27 cellular contexts compared by ENCODE assay signal in the genomic region with DNA sequence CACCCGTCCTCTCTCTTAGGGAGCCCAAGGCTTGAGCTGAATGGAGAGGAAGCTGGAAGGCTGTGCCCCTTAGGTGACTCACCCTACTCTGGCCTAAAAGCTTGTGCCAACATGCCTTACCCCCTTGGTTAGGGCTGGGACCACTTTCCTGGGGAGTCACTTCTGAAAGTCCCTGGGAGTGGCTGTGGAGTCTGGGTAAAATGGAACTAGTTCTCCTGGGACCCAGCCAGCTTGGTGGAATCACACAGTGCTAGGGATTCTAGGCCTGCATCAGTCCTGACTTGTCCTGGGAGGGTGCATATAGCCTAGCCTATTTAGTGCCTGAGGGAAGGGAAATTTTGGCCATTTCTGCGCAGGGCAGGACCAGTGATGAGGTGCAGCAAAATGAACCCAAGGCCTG. TPM values are rescaled to one million over a fixed set of nuclear protein-coding genes. Genes with fewer than 3 reads are reported as not detected.
A peak's percentile ranks its signal among the peaks of the same experiment; 100 is the strongest.
DNase-seq lines count a peak whose midpoint lies in the region; ATAC-seq and TF ChIP-seq lines count a peak whose summit lies in the region.
"Had no signal": no experiment of that assay in that cellular context is flagged by ENCODE, and none has a peak within 500 bp of the region (broad histone marks: within the 10 kb centered on the region; RNA-seq: fewer than 3 reads in every experiment).

No MANE protein-coding gene starts in this region.

- H3K9me3 ChIP-seq in PC-9 (ENCODE audit: insufficient read depth, low read depth), result no peaks in the 10 kb centered on the region
- no peaks in the 10 kb centered on the region for H3K9me3 ChIP-seq in esophagus (ENCODE audit: control insufficient read depth in 2 of 2, insufficient read depth in 1 of 2, low read depth in 1 of 2, low read length in 1 of 2)
- no peaks in the 10 kb centered on the region for H3K9me3 ChIP-seq in osteoblast (ENCODE audit: low read depth, low read length)
- H3K9me3 ChIP-seq in upper lobe of right lung, result no peaks in the 10 kb centered on the region
- H3K9me3 ChIP-seq in right cardiac atrium (ENCODE audit: control insufficient read depth, low read length), result no peaks in the 10 kb centered on the region
- H3K9me3 ChIP-seq: prostate gland, spleen had no signal

- H3K27ac ChIP-seq in PC-9 (no peak overlapping the region), esophagus (ENCODE audit: low read depth in 2 of 2, low read length in 1 of 2) (peak overlapping the region; percentile 71 to 88), osteoblast (ENCODE audit: low read depth, low read length) (no peak overlapping the region), upper lobe of right lung (peak overlapping the region; percentile 55), right cardiac atrium (ENCODE audit: low read length) (no peak overlapping the region)
- H3K27ac ChIP-seq: prostate gland had no signal

- no peaks in the 10 kb centered on the region for H3K27me3 ChIP-seq in PC-9 (ENCODE audit: insufficient read depth, low read depth)
- H3K27me3 ChIP-seq in esophagus (ENCODE audit: control insufficient read depth in 1 of 2, insufficient read depth in 2 of 2, low read length in 2 of 2), result no peaks in the 10 kb centered on the region
- peaks cover 20% of the 10 kb centered on the region for H3K27me3 ChIP-seq in osteoblast (ENCODE audit: insufficient read depth, low read length)
- no peaks in the 10 kb centered on the region for H3K27me3 ChIP-seq in upper lobe of right lung
- H3K27me3 ChIP-seq in right cardiac atrium (ENCODE audit: control insufficient read depth, insufficient read depth), result no peaks in the 10 kb centered on the region
- H3K27me3 ChIP-seq: spleen had no signal

- peaks cover 49% of the 10 kb centered on the region for H3F3A ChIP-seq in PC-9 (ENCODE audit: insufficient read depth, low read depth)

- BruUV-seq in PC-9 (replicated peaks; lab: Mats Ljungman, UMichigan), result no TSS peak

- H3K4me1 ChIP-seq in PC-9 (replicated peaks; ENCODE audit: insufficient read depth), result peaks cover 71% of the 10 kb centered on the region
- peaks cover 0 to 8% of the 10 kb centered on the region in 2 donors for H3K4me1 ChIP-seq in esophagus (ENCODE audit: control insufficient read depth in 2 of 2, insufficient read depth in 2 of 2, low read length in 1 of 2)
- H3K4me1 ChIP-seq in osteoblast (ENCODE audit: insufficient read depth, low read length), result peaks cover 52% of the 10 kb centered on the region
- peaks cover 41% of the 10 kb centered on the region for H3K4me1 ChIP-seq in upper lobe of right lung
- peaks cover 13% of the 10 kb centered on the region for H3K4me1 ChIP-seq in right cardiac atrium (ENCODE audit: control insufficient read depth, insufficient read depth, low read length)

- peak in 1 of 2 experiments; percentile 36 for DNase-seq in PC-9
- peak; percentile 85 for DNase-seq in osteoblast (ENCODE audit: insufficient read length, low spot score, missing footprints)
- no peak for DNase-seq in upper lobe of right lung
- DNase-seq in CD1c-positive myeloid dendritic cell (ENCODE audit: extremely low spot score), result no peak
- no peak for DNase-seq in right cardiac atrium
- DNase-seq: activated CD4-positive, alpha-beta T cell treated with anti-CD3 and anti-CD28 coated beads, Interleukin-2, amount 50 U/mL, for 48 hours; activated naive CD4-positive, alpha-beta T cell; amniotic stem cell; CD8-positive, alpha-beta memory T cell; DMS53; GF-D8; left cardiac atrium; midbrain; NCI-H1436; OCI-M1; spleen; stimulated activated CD4-positive, alpha-beta T cell treated with anti-CD3 and anti-CD28 coated beads, Interleukin-4, amount 100 ng/mL, for 24 hours; stimulated activated naive CD8-positive, alpha-beta T cell treated with anti-CD3 and anti-CD28 coated beads, Interleukin-15, amount 100 ng/mL, for 72 hours; T-helper 2 cell had no signal

- WGBS in esophagus, 2 donors, result 42 to 64% methylated on average over 2 of the region's 2 CpGs
- 90% methylated on average over 2 of the region's 2 CpGs for WGBS in right cardiac atrium

- H3K4me2 ChIP-seq in PC-9, result peak overlapping the region; percentile 57; the same call in 1 of the 2 replicates
- no peak overlapping the region for H3K4me2 ChIP-seq in osteoblast (ENCODE audit: insufficient read depth, low read length)

- TF ChIP-seq CTCF in PC-9 (conservative IDR thresholded peaks at IDR 0.05) (no peak), osteoblast (IDR thresholded peaks at IDR 0.05; ENCODE audit: extremely low read depth, low read depth, low read length) (no peak), upper lobe of right lung (IDR thresholded peaks at IDR 0.05) (no peak)

- CTCF ChIA-PET in PC-9 (lab: Charles Lee), result interaction anchor here (1.2 kb wide), 1 partner anchor 18 kb away, joined by 3 read pairs; no protein-coding TSS in a partner anchor

- intact Hi-C loops in PC-9 (cut with micrococcal nuclease; ENCODE audit: unreplicated experiment), result no loop called here
- intact Hi-C loops in upper lobe of right lung (cut with DNase I), result no loop called here
- intact Hi-C loops in right cardiac atrium (cut with DNase I), result no loop called here

- H2AFZ ChIP-seq in PC-9 (no peak overlapping the region), osteoblast (ENCODE audit: low read length) (no peak overlapping the region)

- no peak overlapping the region for H3K4me3 ChIP-seq in PC-9
- no peak overlapping the region for H3K4me3 ChIP-seq in esophagus (ENCODE audit: low read depth in 1 of 2, low read length in 2 of 2)
- H3K4me3 ChIP-seq in osteoblast (ENCODE audit: insufficient read depth, low read length), result no peak overlapping the region
- H3K4me3 ChIP-seq in upper lobe of right lung, result no peak overlapping the region
- H3K4me3 ChIP-seq in right cardiac atrium (ENCODE audit: low read length), result no peak overlapping the region
- H3K4me3 ChIP-seq: prostate gland, spleen had no signal

- H3K36me3 ChIP-seq in PC-9 (ENCODE audit: low read depth), result no peaks in the 10 kb centered on the region
- no peaks in the 10 kb centered on the region for H3K36me3 ChIP-seq in esophagus (ENCODE audit: control insufficient read depth in 2 of 2, insufficient read depth in 2 of 2, low read length in 1 of 2)
- no peaks in the 10 kb centered on the region for H3K36me3 ChIP-seq in osteoblast (ENCODE audit: insufficient read depth, low read length)
- H3K36me3 ChIP-seq in upper lobe of right lung, result no peaks in the 10 kb centered on the region
- H3K36me3 ChIP-seq: prostate gland, spleen had no signal

- H4K20me1 ChIP-seq in PC-9 (ENCODE audit: insufficient read depth), result no peaks in the 10 kb centered on the region
- no peaks in the 10 kb centered on the region for H4K20me1 ChIP-seq in osteoblast (ENCODE audit: insufficient read depth, low read length)

- peak; percentile 16 for ATAC-seq in upper lobe of right lung
- no peak for ATAC-seq in right cardiac atrium
- no peak for ATAC-seq in HG02973 (IDR thresholded peaks at IDR 0.05; ENCODE audit: unreplicated experiment)
- ATAC-seq: left cardiac atrium; stimulated activated naive CD8-positive, alpha-beta T cell treated with anti-CD3 and anti-CD28 coated beads, Interleukin-15, amount 100 ng/mL, for 72 hours; WTC11 had no signal

- no peaks in the 10 kb centered on the region for H3K9me2 ChIP-seq in PC-9 (ENCODE audit: insufficient read depth)

- H3K79me2 ChIP-seq in PC-9 (ENCODE audit: low read depth), result no peaks in the 10 kb centered on the region
- H3K79me2 ChIP-seq in osteoblast (ENCODE audit: insufficient read depth, low read length), result no peaks in the 10 kb centered on the region

- POLR2A ChIA-PET in PC-9 (lab: Charles Lee; ENCODE audit: unreplicated experiment), result no interaction called here

RNA-seq across cellular contexts. Expression of gene MMP28, which starts 10.5 kb away (rescaled TPM):
- 2.8 and 6.4 TPM in 2 replicates for total RNA-seq in PC-9 (2021)
- polyA plus RNA-seq in esophagus, result 10 to 100 TPM; 14.8 to 21.7 TPM
- total RNA-seq in osteoblast, result 1.2 and 1.8 TPM in 2 replicates
- 55.6 TPM for total RNA-seq in upper lobe of right lung
- 1 to 10 TPM; 4.6 to 5.8 (median 5.4) TPM for total RNA-seq in right cardiac atrium
- polyA plus RNA-seq in right cardiac atrium, result 9.2 TPM
- total RNA-seq: CD8-positive, alpha-beta memory T cell; epithelial cell of proximal tubule; SK-MEL-5 had no signal
- polyA plus RNA-seq: CD8-positive, alpha-beta memory T cell had no signal

RNA-seq across cellular contexts. Expression of gene C17orf50, which starts 24.2 kb away (rescaled TPM):
- total RNA-seq in PC-9 (2021) (not detected in 2 replicates), osteoblast (not detected in 2 replicates), upper lobe of right lung (not detected), right cardiac atrium (not detected)
- polyA plus RNA-seq in esophagus (under 1 TPM in 1 of 2 donors, not detected in 1; 0.14 TPM), right cardiac atrium (0.14 TPM)
- total RNA-seq: cardiac septum; CD8-positive, alpha-beta memory T cell; left cardiac atrium; SK-MEL-5; spleen had no signal
- polyA plus RNA-seq: CD8-positive, alpha-beta memory T cell; neural cell had no signal

RNA-seq across cellular contexts. Expression of gene TAF15, which starts 24.4 kb away (rescaled TPM):
- total RNA-seq in PC-9 (2021), result 187 and 202 TPM in 2 replicates
- 100 to 1,000 TPM in 1 of 2 donors, 10 to 100 TPM in 1; 89.5 to 110 TPM for polyA plus RNA-seq in esophagus
- 53.3 and 55.0 TPM in 2 replicates for total RNA-seq in osteoblast
- total RNA-seq in upper lobe of right lung, result 142 TPM
- total RNA-seq in right cardiac atrium, result 100 to 1,000 TPM in 3 of 4 donors, 10 to 100 TPM in 1; 96.5 to 125 (median 106) TPM
- polyA plus RNA-seq in right cardiac atrium, result 86.3 TPM

RNA-seq across cellular contexts. Expression of gene GAS2L2, which starts 31.9 kb away (rescaled TPM):
- not detected in 2 replicates for total RNA-seq in PC-9 (2021)
- polyA plus RNA-seq in esophagus, result under 1 TPM; 0.01 to 0.08 TPM
- not detected in 2 replicates for total RNA-seq in osteoblast
- not detected for total RNA-seq in upper lobe of right lung
- under 1 TPM in 2 of 4 donors, not detected in 2; 0.09 to 0.19 TPM for total RNA-seq in right cardiac atrium
- 0.14 TPM for polyA plus RNA-seq in right cardiac atrium
- total RNA-seq: epithelial cell of proximal tubule, prostate gland, SK-MEL-5, spleen had no signal
- polyA plus RNA-seq: CD8-positive, alpha-beta memory T cell had no signal

RNA-seq across cellular contexts. Expression of gene RASL10B, which starts 53.5 kb away (rescaled TPM):
- 0.11 and 0.20 TPM in 2 replicates for total RNA-seq in PC-9 (2021)
- polyA plus RNA-seq in esophagus, result under 1 TPM; 0.28 to 0.53 TPM
- total RNA-seq in osteoblast, result 2.7 and 4.0 TPM in 2 replicates
- 2.2 TPM for total RNA-seq in upper lobe of right lung
- 10 to 100 TPM; 19.0 to 47.4 (median 34.4) TPM for total RNA-seq in right cardiac atrium
- 37.2 TPM for polyA plus RNA-seq in right cardiac atrium

Comparison
In these comparisons a context has a peak if more than half of its experiments do, and no peak if none do; other contexts are left out.
1. H3K27ac ChIP-seq: peak in esophagus (2 of 2) and upper lobe of right lung (single experiment); none in PC-9 (single experiment), osteoblast (single experiment) and right cardiac atrium (single experiment).